Comparison of ENCODE assay signal across 22 cellular contexts in the genomic region with DNA sequence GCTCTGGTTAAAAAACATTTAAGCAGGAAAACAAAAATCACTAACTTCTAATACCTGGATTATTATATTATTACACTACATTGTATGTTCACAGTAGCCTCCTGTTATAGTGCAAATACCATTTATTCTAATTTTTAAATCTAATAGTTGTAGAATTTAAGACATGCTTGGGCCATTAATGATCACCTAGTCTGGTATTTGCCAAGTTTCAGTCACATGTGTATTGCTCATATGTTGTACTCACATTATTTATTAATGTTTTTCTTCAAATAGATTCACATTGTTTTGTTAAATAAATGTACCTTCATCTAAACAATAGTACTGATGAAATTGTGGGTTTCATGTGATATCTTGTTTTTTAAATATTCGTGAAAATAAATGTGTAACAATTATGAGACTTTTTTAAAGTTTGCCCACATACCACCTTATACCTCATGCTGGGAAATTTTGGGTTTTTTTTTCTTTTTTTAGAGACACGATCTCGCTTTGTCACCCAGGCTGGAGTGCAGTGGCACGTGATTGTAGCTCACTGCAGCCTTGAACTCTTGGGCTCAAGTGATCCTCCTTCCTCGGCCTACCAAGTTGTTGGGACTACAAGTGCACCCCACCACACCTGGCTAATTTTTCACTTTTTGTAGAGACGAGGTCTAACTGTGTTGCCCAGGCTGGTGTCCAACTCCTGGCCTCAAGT. TPM values are rescaled to one million over a fixed set of nuclear protein-coding genes. Genes with fewer than 3 reads are reported as not detected.
DNase-seq lines count a peak whose midpoint lies in the region; ATAC-seq, FAIRE-seq and TF ChIP-seq lines count a peak whose summit lies in the region.
"Had no signal": no experiment of that assay in that cellular context is flagged by ENCODE, and none has a peak within 500 bp of the region (broad histone marks: within the 10 kb centered on the region; RNA-seq: fewer than 3 reads in every experiment).

No MANE protein-coding gene starts in this region.

- H3K4me2 ChIP-seq in KMS-11 (peak overlapping the region; percentile 1; the same call in 1 of the 2 replicates), osteoblast (ENCODE audit: insufficient read depth, low read length) (no peak overlapping the region)

- TF ChIP-seq CTCF in activated CD8-positive, alpha-beta T cell treated with anti-CD3 and anti-CD28 coated beads for 36 hours (IDR thresholded peaks at IDR 0.05): no peak
- no peak for TF ChIP-seq CTCF in KMS-11 (conservative IDR thresholded peaks at IDR 0.05; ENCODE audit: low read depth, low read length)
- TF ChIP-seq CTCF in endodermal cell (conservative IDR thresholded peaks at IDR 0.05): no peak
- no peak for TF ChIP-seq CTCF in osteoblast (IDR thresholded peaks at IDR 0.05; ENCODE audit: extremely low read depth, low read depth, low read length)

- H3K27me3 ChIP-seq in KMS-11 (ENCODE audit: insufficient read depth, low read depth): no peaks in the 10 kb centered on the region
- H3K27me3 ChIP-seq in endodermal cell (ENCODE audit: control insufficient read depth, insufficient read depth, low read length, poor library complexity, severe bottlenecking): no peaks in the 10 kb centered on the region
- H3K27me3 ChIP-seq in osteoblast (ENCODE audit: insufficient read depth, low read length): no peaks in the 10 kb centered on the region
- H3K27me3 ChIP-seq: dorsolateral prefrontal cortex, gastroesophageal sphincter had no signal

- H3K27ac ChIP-seq in KMS-11 (no peak overlapping the region), endodermal cell (ENCODE audit: low read depth, low read length) (no peak overlapping the region), osteoblast (ENCODE audit: low read depth, low read length) (no peak overlapping the region)
- H3K27ac ChIP-seq: gastroesophageal sphincter, VCaP had no signal

- FAIRE-seq in RCC 7860 (lab: Jason Lieb, UNC): no peak
- FAIRE-seq: A204.1, H54 had no signal

- no peaks in the 10 kb centered on the region for H3K9me3 ChIP-seq in endodermal cell (ENCODE audit: control insufficient read depth, low read length)
- H3K9me3 ChIP-seq in osteoblast (ENCODE audit: low read depth, low read length): no peaks in the 10 kb centered on the region
- H3K9me3 ChIP-seq: gastroesophageal sphincter had no signal

- 90 to 96% methylated on average over 4 to 5 of the region's 6 CpGs for WGBS in endodermal cell (ENCODE audit: insufficient coverage in 1 of 2, insufficient read length in 1 of 2), 2 experiments

- peaks cover 42% of the 10 kb centered on the region for H3K4me1 Mint-ChIP-seq in activated CD8-positive, alpha-beta T cell treated with anti-CD3 and anti-CD28 coated beads for 36 hours (ENCODE audit: low read depth)
- peaks cover 41% of the 10 kb centered on the region for H3K4me1 Mint-ChIP-seq in activated CD8-positive, alpha-beta T cell treated with anti-CD3 and anti-CD28 coated beads, Interleukin-2, amount 10 ng/mL, durations not matched to agents 7 days and 5 days (ENCODE audit: low read depth)
- H3K4me1 Mint-ChIP-seq in endodermal cell: peaks cover 14% of the 10 kb centered on the region

- no peaks in the 10 kb centered on the region for H3K9me3 Mint-ChIP-seq in activated CD8-positive, alpha-beta T cell treated with anti-CD3 and anti-CD28 coated beads for 36 hours
- no peaks in the 10 kb centered on the region for H3K9me3 Mint-ChIP-seq in activated CD8-positive, alpha-beta T cell treated with anti-CD3 and anti-CD28 coated beads, Interleukin-2, amount 10 ng/mL, durations not matched to agents 7 days and 5 days (ENCODE audit: insufficient read depth)
- H3K9me3 Mint-ChIP-seq in endodermal cell: no peaks in the 10 kb centered on the region
- H3K9me3 Mint-ChIP-seq: naive thymus-derived CD8-positive, alpha-beta T cell had no signal

- intact Hi-C loops in activated CD8-positive, alpha-beta T cell treated with anti-CD3 and anti-CD28 coated beads for 36 hours (cut with micrococcal nuclease): no loop called here

- CTCF ChIA-PET in activated CD8-positive, alpha-beta T cell treated with anti-CD3 and anti-CD28 coated beads for 36 hours (lab: Charles Lee): interaction anchor here (2.1 kb wide), 1 partner anchor 17 kb away, joined by 9 read pairs; the partner anchor contains the start of gene DCTPP1
- CTCF ChIA-PET in activated CD8-positive, alpha-beta T cell treated with anti-CD3 and anti-CD28 coated beads, Interleukin-2, amount 10 ng/mL, durations not matched to agents 7 days and 5 days (lab: Charles Lee): interaction anchor here (1.4 to 1.8 kb wide), 2 partner anchors 17 to 72 kb away, joined by 3 to 4 read pairs; partner anchors contain the start of gene DCTPP1

- H3K4me3 ChIP-seq in KMS-11 (IDR thresholded peaks at IDR 0.05; ENCODE audit: insufficient read depth, low read depth, low read length): no peak overlapping the region
- H3K4me3 ChIP-seq in endodermal cell (ENCODE audit: low read length): no peak overlapping the region
- H3K4me3 ChIP-seq in osteoblast (ENCODE audit: insufficient read depth, low read length): no peak overlapping the region
- H3K4me3 ChIP-seq: gastroesophageal sphincter had no signal

- H3K36me3 ChIP-seq in KMS-11 (ENCODE audit: insufficient read depth): no peaks in the 10 kb centered on the region
- peaks cover 39% of the 10 kb centered on the region for H3K36me3 ChIP-seq in endodermal cell (ENCODE audit: control insufficient read depth, insufficient read depth, low read length)
- H3K36me3 ChIP-seq in osteoblast (ENCODE audit: insufficient read depth, low read length): peaks cover 28% of the 10 kb centered on the region

- peaks cover 57% of the 10 kb centered on the region for H3K4me1 ChIP-seq in KMS-11 (ENCODE audit: low read depth, poor library complexity, severe bottlenecking)
- no peaks in the 10 kb centered on the region for H3K4me1 ChIP-seq in endodermal cell (ENCODE audit: control insufficient read depth, insufficient read depth, low read length)
- peaks cover 15% of the 10 kb centered on the region for H3K4me1 ChIP-seq in osteoblast (ENCODE audit: insufficient read depth, low read length)

- no peak overlapping the region for H3K9ac ChIP-seq in KMS-11
- H3K9ac ChIP-seq in endodermal cell (ENCODE audit: extremely low read depth, low read length, poor library complexity, severe bottlenecking): no peak overlapping the region

- peak overlapping the region; percentile 30 for H3K27ac Mint-ChIP-seq in activated CD8-positive, alpha-beta T cell treated with anti-CD3 and anti-CD28 coated beads for 36 hours
- no peak overlapping the region for H3K27ac Mint-ChIP-seq in activated CD8-positive, alpha-beta T cell treated with anti-CD3 and anti-CD28 coated beads, Interleukin-2, amount 10 ng/mL, durations not matched to agents 7 days and 5 days
- peak overlapping the region; percentile 35 for H3K27ac Mint-ChIP-seq in endodermal cell
- H3K27ac Mint-ChIP-seq: B cell had no signal

- DNase-seq in activated CD8-positive, alpha-beta T cell treated with anti-CD3 and anti-CD28 coated beads for 36 hours: no peak
- no peak for DNase-seq in activated CD8-positive, alpha-beta T cell treated with anti-CD3 and anti-CD28 coated beads, Interleukin-2, amount 10 ng/mL, durations not matched to agents 7 days and 5 days
- no peak for DNase-seq in endodermal cell
- peak; percentile 19 for DNase-seq in osteoblast (ENCODE audit: insufficient read length, low spot score, missing footprints)
- DNase-seq in midbrain (lab: John Stamatoyannopoulos, UW): no peak
- DNase-seq in RCC 7860 (ENCODE audit: low spot score): no peak
- DNase-seq: activated naive CD4-positive, alpha-beta T cell treated with Interleukin-2 at 50 U/mL for 16 hours; aorta; dorsolateral prefrontal cortex; left cardiac atrium; naive thymus-derived CD8-positive, alpha-beta T cell; NCI-H1436 treated with DMSO at 0.1 percent for 48 hours; NCI-H524; T-helper 17 cell had no signal

- H2AFZ ChIP-seq in KMS-11 (ENCODE audit: low read depth) (no peak overlapping the region), osteoblast (ENCODE audit: low read length) (no peak overlapping the region)

- H3K79me2 ChIP-seq in KMS-11 (ENCODE audit: insufficient read depth, low read depth): peaks cover 6% of the 10 kb centered on the region; the same call in 1 of the 2 replicates
- peaks cover 31% of the 10 kb centered on the region for H3K79me2 ChIP-seq in osteoblast (ENCODE audit: insufficient read depth, low read length)

- POLR2A ChIA-PET in activated CD8-positive, alpha-beta T cell treated with anti-CD3 and anti-CD28 coated beads for 36 hours (lab: Charles Lee): no interaction called here
- POLR2A ChIA-PET in activated CD8-positive, alpha-beta T cell treated with anti-CD3 and anti-CD28 coated beads, Interleukin-2, amount 10 ng/mL, durations not matched to agents 7 days and 5 days (lab: Charles Lee): no interaction called here

- no peak for ATAC-seq in activated CD8-positive, alpha-beta T cell treated with anti-CD3 and anti-CD28 coated beads for 36 hours
- ATAC-seq in activated CD8-positive, alpha-beta T cell treated with anti-CD3 and anti-CD28 coated beads, Interleukin-2, amount 10 ng/mL, durations not matched to agents 7 days and 5 days: no peak
- no peak for ATAC-seq in HG03460 (IDR thresholded peaks at IDR 0.05; ENCODE audit: unreplicated experiment)
- ATAC-seq: gastroesophageal sphincter; left cardiac atrium; naive thymus-derived CD8-positive, alpha-beta T cell; T-helper 17 cell had no signal

- H3K27me3 Mint-ChIP-seq in activated CD8-positive, alpha-beta T cell treated with anti-CD3 and anti-CD28 coated beads for 36 hours: no peaks in the 10 kb centered on the region
- H3K27me3 Mint-ChIP-seq in activated CD8-positive, alpha-beta T cell treated with anti-CD3 and anti-CD28 coated beads, Interleukin-2, amount 10 ng/mL, durations not matched to agents 7 days and 5 days (ENCODE audit: low read depth): no peaks in the 10 kb centered on the region
- H3K27me3 Mint-ChIP-seq in endodermal cell (ENCODE audit: insufficient read depth): no peaks in the 10 kb centered on the region
- H3K27me3 Mint-ChIP-seq: B cell; naive thymus-derived CD8-positive, alpha-beta T cell; T-helper 17 cell had no signal

- H3K4me3 Mint-ChIP-seq in activated CD8-positive, alpha-beta T cell treated with anti-CD3 and anti-CD28 coated beads for 36 hours: no peak overlapping the region
- no peak overlapping the region for H3K4me3 Mint-ChIP-seq in activated CD8-positive, alpha-beta T cell treated with anti-CD3 and anti-CD28 coated beads, Interleukin-2, amount 10 ng/mL, durations not matched to agents 7 days and 5 days
- no peak overlapping the region for H3K4me3 Mint-ChIP-seq in endodermal cell
- H3K4me3 Mint-ChIP-seq: B cell; naive thymus-derived CD8-positive, alpha-beta T cell; T-helper 17 cell had no signal

- H4K20me1 ChIP-seq in KMS-11 (ENCODE audit: insufficient read depth): no peaks in the 10 kb centered on the region
- peaks cover 9% of the 10 kb centered on the region for H4K20me1 ChIP-seq in osteoblast (ENCODE audit: insufficient read depth, low read length)

- H3K36me3 Mint-ChIP-seq in activated CD8-positive, alpha-beta T cell treated with anti-CD3 and anti-CD28 coated beads for 36 hours (ENCODE audit: low read depth): peaks cover 33% of the 10 kb centered on the region
- peaks cover 24% of the 10 kb centered on the region for H3K36me3 Mint-ChIP-seq in activated CD8-positive, alpha-beta T cell treated with anti-CD3 and anti-CD28 coated beads, Interleukin-2, amount 10 ng/mL, durations not matched to agents 7 days and 5 days (ENCODE audit: low read depth)
- peaks cover 44% of the 10 kb centered on the region for H3K36me3 Mint-ChIP-seq in endodermal cell (ENCODE audit: low read depth)

RNA-seq across cellular contexts. Expression of gene ZNF771, which starts 5.9 kb away (rescaled TPM):
- 1 to 10 TPM; 5.4 to 6.6 TPM for total RNA-seq in activated CD8-positive, alpha-beta T cell treated with anti-CD3 and anti-CD28 coated beads for 36 hours
- total RNA-seq in activated CD8-positive, alpha-beta T cell treated with anti-CD3 and anti-CD28 coated beads, Interleukin-2, amount 10 ng/mL, durations not matched to agents 7 days and 5 days: 1 to 10 TPM; 3.3 to 3.9 TPM
- total RNA-seq in endodermal cell (10 to 100 TPM; 14.7 to 16.6 TPM), osteoblast (10.9 and 14.8 TPM in 2 replicates)
- polyA plus RNA-seq in endodermal cell (2013, experiment 1 of 2): 9.5 TPM
- 9.1 TPM for polyA plus RNA-seq in endodermal cell (2013, experiment 2 of 2)

RNA-seq across cellular contexts. Expression of gene DCTPP1, which starts 16.6 kb away (rescaled TPM):
- 100 to 1,000 TPM in 1 of 2 experiments, 10 to 100 TPM in 1; 98.4 to 105 TPM for total RNA-seq in activated CD8-positive, alpha-beta T cell treated with anti-CD3 and anti-CD28 coated beads for 36 hours
- 10 to 100 TPM; 87.3 to 92.8 TPM for total RNA-seq in activated CD8-positive, alpha-beta T cell treated with anti-CD3 and anti-CD28 coated beads, Interleukin-2, amount 10 ng/mL, durations not matched to agents 7 days and 5 days
- total RNA-seq in endodermal cell: 10 to 100 TPM; 54.8 to 61.9 TPM
- 55.9 TPM for polyA plus RNA-seq in endodermal cell (2013, experiment 1 of 2)
- 53.5 TPM for polyA plus RNA-seq in endodermal cell (2013, experiment 2 of 2)
- total RNA-seq in osteoblast: 13.6 and 13.8 TPM in 2 replicates

RNA-seq across cellular contexts. Expression of gene ZNF48, which starts 18.0 kb away (rescaled TPM):
- total RNA-seq in activated CD8-positive, alpha-beta T cell treated with anti-CD3 and anti-CD28 coated beads for 36 hours: 10 to 100 TPM; 10.4 to 10.9 TPM
- 10 to 100 TPM; 13.5 to 13.8 TPM for total RNA-seq in activated CD8-positive, alpha-beta T cell treated with anti-CD3 and anti-CD28 coated beads, Interleukin-2, amount 10 ng/mL, durations not matched to agents 7 days and 5 days
- total RNA-seq in endodermal cell (10 to 100 TPM; 40.1 to 58.4 TPM), osteoblast (10.0 and 10.9 TPM in 2 replicates)
- 66.8 TPM for polyA plus RNA-seq in endodermal cell (2013, experiment 1 of 2)
- polyA plus RNA-seq in endodermal cell (2013, experiment 2 of 2): 70.0 TPM

RNA-seq across cellular contexts. Expression of gene SEPTIN1, which starts 30.9 kb away (rescaled TPM):
- total RNA-seq in activated CD8-positive, alpha-beta T cell treated with anti-CD3 and anti-CD28 coated beads for 36 hours: 100 to 1,000 TPM; 163 to 169 TPM
- total RNA-seq in activated CD8-positive, alpha-beta T cell treated with anti-CD3 and anti-CD28 coated beads, Interleukin-2, amount 10 ng/mL, durations not matched to agents 7 days and 5 days: 100 to 1,000 TPM; 321 to 342 TPM
- 1 to 10 TPM; 1.1 to 2.3 TPM for total RNA-seq in endodermal cell
- polyA plus RNA-seq in endodermal cell (2013, experiment 1 of 2): 3.3 TPM
- 2.0 TPM for polyA plus RNA-seq in endodermal cell (2013, experiment 2 of 2)
- 0.29 TPM in 1 of 2 replicates, not detected in the other for total RNA-seq in osteoblast
- total RNA-seq: RPMI7951 had no signal

RNA-seq across cellular contexts. Expression of gene SEPHS2, which starts 32.4 kb away (rescaled TPM):
- 10 to 100 TPM; 51.8 to 54.0 TPM for total RNA-seq in activated CD8-positive, alpha-beta T cell treated with anti-CD3 and anti-CD28 coated beads for 36 hours
- 10 to 100 TPM; 64.6 to 68.7 TPM for total RNA-seq in activated CD8-positive, alpha-beta T cell treated with anti-CD3 and anti-CD28 coated beads, Interleukin-2, amount 10 ng/mL, durations not matched to agents 7 days and 5 days
- total RNA-seq in endodermal cell: 10 to 100 TPM; 35.7 to 37.5 TPM
- polyA plus RNA-seq in endodermal cell (2013, experiment 1 of 2): 25.1 TPM
- polyA plus RNA-seq in endodermal cell (2013, experiment 2 of 2): 23.7 TPM
- total RNA-seq in osteoblast: 18.0 and 20.3 TPM in 2 replicates
